In the genomic region with DNA sequence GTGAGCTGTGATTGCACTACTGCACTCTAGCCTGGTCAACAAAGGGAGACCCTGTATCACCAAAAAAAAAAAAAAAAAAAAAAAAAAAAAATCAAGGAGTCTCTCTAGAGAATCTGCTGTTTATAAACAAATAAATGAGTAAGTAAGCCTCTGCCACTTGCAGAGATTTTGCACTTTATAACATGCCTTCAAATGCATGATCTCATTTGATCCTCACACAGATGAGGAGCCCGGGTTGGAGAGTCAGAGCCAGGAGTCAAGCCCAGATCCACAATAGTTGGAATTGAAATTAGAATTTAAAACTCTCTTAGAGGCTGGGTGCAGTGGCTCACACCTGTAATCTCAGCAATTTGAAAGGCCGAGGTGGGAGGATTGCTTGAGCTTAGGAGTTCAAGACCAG, we compare ENCODE assay signal across 19 cellular contexts. TPM values are rescaled to one million over a fixed set of nuclear protein-coding genes. Genes with fewer than 3 reads are reported as not detected.
A peak's percentile ranks its signal among the peaks of the same experiment; 100 is the strongest.
DNase-seq lines count a peak whose midpoint lies in the region; ATAC-seq and TF ChIP-seq lines count a peak whose summit lies in the region.
"Had no signal": no experiment of that assay in that cellular context is flagged by ENCODE, and none has a peak within 500 bp of the region (broad histone marks: within the 10 kb centered on the region; RNA-seq: fewer than 3 reads in every experiment).

No MANE protein-coding gene starts in this region.

- no peak for TF ChIP-seq EP300 in ovary (IDR thresholded peaks at IDR 0.05)
- TF ChIP-seq EP300 in transverse colon (IDR thresholded peaks at IDR 0.05; ENCODE audit: low read depth), result no peak

- peak overlapping the region in 8 of 59 donors; percentile 5 to 63 (median 54) for H3K4me3 ChIP-seq in dorsolateral prefrontal cortex
- H3K4me3 ChIP-seq in ovary, result peak overlapping the region; percentile 62
- H3K4me3 ChIP-seq in transverse colon, result peak overlapping the region in 1 of 4 donors; percentile 12
- H3K4me3 ChIP-seq: SJCRH30 had no signal

- H3K9me3 ChIP-seq in ovary, result no peaks in the 10 kb centered on the region
- H3K9me3 ChIP-seq in transverse colon, result no peaks in the 10 kb centered on the region
- H3K9me3 ChIP-seq: SJCRH30 had no signal

- TF ChIP-seq CTCF in dorsolateral prefrontal cortex (IDR thresholded peaks at IDR 0.05 in 54 of 56, conservative IDR thresholded peaks at IDR 0.05 in 2 of 56; ENCODE audit: low read depth in 1 of 56, partially characterized antibody in 56 of 56), result no peak
- TF ChIP-seq CTCF in ovary (IDR thresholded peaks at IDR 0.05), result no peak
- no peak for TF ChIP-seq CTCF in transverse colon (IDR thresholded peaks at IDR 0.05)

- H3K4me1 ChIP-seq in ovary (ENCODE audit: insufficient read depth), result peaks cover 21% of the 10 kb centered on the region
- H3K4me1 ChIP-seq in transverse colon, result peaks cover 9 to 41% (median 23%) of the 10 kb centered on the region in 4 donors

- DNase-seq in M059J (ENCODE audit: low read depth) (peak; percentile 48), dorsolateral prefrontal cortex (no peak), ovary (no peak), transverse colon (no peak), 8988T (no peak)
- DNase-seq: activated naive CD8-positive, alpha-beta T cell treated with anti-CD3 and anti-CD28 coated beads for 36 hours; erythroblast; GDM1; NCI-H2107; NCI-H526; nephron progenitor cell; SJCRH30; stimulated activated CD4-positive, alpha-beta T cell treated with anti-CD3 and anti-CD28 coated beads, Interleukin-15, amount 100 ng/mL, for 24 hours had no signal

- 42 to 52% (median 43%) methylated on average over 2 of the region's 2 CpGs for WGBS in ovary, 3 donors
- 50 to 64% methylated on average over 2 of the region's 2 CpGs for WGBS in transverse colon (ENCODE audit: low coverage in 1 of 2), 2 donors

- ATAC-seq in GM18907 (IDR thresholded peaks at IDR 0.05; ENCODE audit: unreplicated experiment) (no peak), HG03342 (IDR thresholded peaks at IDR 0.05; ENCODE audit: unreplicated experiment) (no peak)
- ATAC-seq: stimulated activated memory B cell treated with anti-CD40 and anti-IgM and Interleukin-4, amounts not matched to agents 10 μg/mL and 1 μg/mL and 100 μg/mL, for 72 hours had no signal

- H3K36me3 ChIP-seq in ovary, result no peaks in the 10 kb centered on the region
- H3K36me3 ChIP-seq in transverse colon, result no peaks in the 10 kb centered on the region
- H3K36me3 ChIP-seq: SJCRH30 had no signal

- H3K27ac ChIP-seq in dorsolateral prefrontal cortex (peak overlapping the region in 49 of 59 donors; percentile 1 to 94 (median 75)), ovary (peak overlapping the region; percentile 84 to 88), transverse colon (peak overlapping the region; percentile 75 to 89 (median 80))
- H3K27ac ChIP-seq: SJCRH30 had no signal

- no peak for TF ChIP-seq POLR2A in ovary (IDR thresholded peaks at IDR 0.05)
- no peak for TF ChIP-seq POLR2A in transverse colon (IDR thresholded peaks at IDR 0.05)

- intact Hi-C loops in dorsolateral prefrontal cortex (cut with DNase I) (loop anchor here in 1 of 2 donors (5.0 kb wide), 1 partner anchor 207 kb away; no protein-coding TSS in a partner anchor), ovary (cut with DNase I) (loop anchor here in 3 of 4 donors (5.0 to 10.0 kb wide), 2 partner anchors 37 to 105 kb away; no protein-coding TSS in a partner anchor), transverse colon (cut with DNase I; ENCODE audit: low total_unique reads) (loop anchor here (5.0 kb wide), 1 partner anchor 202 kb away; no protein-coding TSS in a partner anchor)

- no peaks in the 10 kb centered on the region for H3K27me3 ChIP-seq in dorsolateral prefrontal cortex
- no peaks in the 10 kb centered on the region for H3K27me3 ChIP-seq in ovary
- no peaks in the 10 kb centered on the region for H3K27me3 ChIP-seq in transverse colon

- in situ Hi-C loops in transverse colon (cut with MboI; ENCODE audit: low pct_ligation_motif_present in 1 of 4, low pct_unique_long_range_greater_than_20kb in 1 of 4, low sequenced_read_pairs in 3 of 4), result loop anchor here (5.0 to 25.0 kb wide), 5 partner anchors 117 to 215 kb away; a partner anchor contains a TSS

RNA-seq across cellular contexts. Expression of a gene that starts 4.0 kb away (rescaled TPM):
- total RNA-seq in M059J (2014; rRNA removed; shearing (Covaris generic)), result not detected in 2 replicates
- total RNA-seq in dorsolateral prefrontal cortex (10 to 100 TPM in 104 of 120 experiments, 1 to 10 TPM in 16; 4.5 to 44.2 (median 15.2) TPM), ovary (100 to 1,000 TPM in 3 of 7 donors, 10 to 100 TPM in 4; 40.9 to 185 (median 74.8) TPM), transverse colon (10 to 100 TPM; 15.4 to 35.2 (median 23.3) TPM)
- polyA plus RNA-seq in ovary, result 100 to 1,000 TPM in 1 of 2 donors, 10 to 100 TPM in 1; 97.8 to 163 TPM
- total RNA-seq: activated naive CD8-positive, alpha-beta T cell treated with anti-CD3 and anti-CD28 coated beads for 36 hours; pulmonary artery endothelial cell; SJCRH30 had no signal

RNA-seq across cellular contexts. Expression of a gene that starts 14.3 kb away (rescaled TPM):
- total RNA-seq in M059J (2014; rRNA removed; shearing (Covaris generic)), result not detected in 2 replicates
- total RNA-seq in dorsolateral prefrontal cortex (1 to 10 TPM in 1 of 120 experiments, under 1 TPM in 1, not detected in 118; 0.48 to 1.4 TPM), ovary (not detected), transverse colon (not detected)
- under 1 TPM in 1 of 2 donors, not detected in 1; 0.08 TPM for polyA plus RNA-seq in ovary
- total RNA-seq: activated naive CD8-positive, alpha-beta T cell treated with anti-CD3 and anti-CD28 coated beads for 36 hours; LHCN-M2; pulmonary artery endothelial cell; SJCRH30 had no signal
- polyA plus RNA-seq: BJ had no signal
